1 cellular context compared by ENCODE assay signal in the genomic region with DNA sequence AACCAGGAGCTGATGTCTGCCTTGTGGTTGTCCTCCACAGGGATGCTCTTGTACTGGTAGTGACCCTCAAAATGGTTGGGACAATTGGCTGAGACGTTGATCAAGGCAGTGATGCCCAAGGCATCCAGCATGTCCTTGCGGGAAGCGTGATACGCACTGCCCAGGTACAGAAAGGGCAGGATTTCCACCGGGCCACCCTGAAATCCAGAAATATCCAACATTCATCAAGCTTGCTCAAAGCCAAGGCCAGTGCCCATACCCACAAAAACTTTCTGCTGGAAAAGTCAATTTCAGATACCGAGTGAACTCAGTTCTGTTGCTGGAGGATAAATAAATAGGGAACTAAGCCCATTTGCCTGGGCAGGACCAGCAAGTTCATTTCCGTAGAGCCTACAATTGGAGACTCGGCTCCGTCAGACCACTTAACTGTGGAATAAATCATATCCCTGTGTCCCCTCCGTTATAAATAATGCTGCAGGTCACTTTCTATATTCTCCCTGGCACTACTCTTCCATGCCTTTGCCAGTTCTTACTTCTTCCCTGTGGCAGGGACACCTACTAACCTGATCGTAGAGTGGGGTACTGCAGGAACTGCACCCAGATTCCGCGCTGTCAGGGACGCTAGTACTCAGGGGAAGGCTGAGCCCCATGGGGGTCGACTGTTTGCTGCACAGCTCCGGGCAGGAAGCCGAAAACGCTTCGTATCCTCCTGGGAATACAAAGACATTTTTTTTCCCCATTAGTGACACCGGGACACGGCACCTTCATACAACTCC.
TF ChIP-seq lines count a peak whose summit lies in the region.

No MANE protein-coding gene starts in this region.

TF ChIP-seq in GM12878, 131 proteins besides CTCF, POLR2A, EP300 and RAD21:
- TF ChIP-seq, protein P1, sequence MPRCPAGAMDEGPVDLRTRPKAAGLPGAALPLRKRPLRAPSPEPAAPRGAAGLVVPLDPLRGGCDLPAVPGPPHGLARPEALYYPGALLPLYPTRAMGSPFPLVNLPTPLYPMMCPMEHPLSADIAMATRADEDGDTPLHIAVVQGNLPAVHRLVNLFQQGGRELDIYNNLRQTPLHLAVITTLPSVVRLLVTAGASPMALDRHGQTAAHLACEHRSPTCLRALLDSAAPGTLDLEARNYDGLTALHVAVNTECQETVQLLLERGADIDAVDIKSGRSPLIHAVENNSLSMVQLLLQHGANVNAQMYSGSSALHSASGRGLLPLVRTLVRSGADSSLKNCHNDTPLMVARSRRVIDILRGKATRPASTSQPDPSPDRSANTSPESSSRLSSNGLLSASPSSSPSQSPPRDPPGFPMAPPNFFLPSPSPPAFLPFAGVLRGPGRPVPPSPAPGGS (IDR thresholded peaks at IDR 0.05; ENCODE audit: borderline replicate concordance, insufficient read depth, low read depth, low read length, poor library complexity, severe bottlenecking), result no peak
- TF ChIP-seq SMARCA5 (IDR thresholded peaks at IDR 0.05), result no peak
- TF ChIP-seq SUPT20H (IDR thresholded peaks at IDR 0.05; ENCODE audit: borderline replicate concordance, control insufficient read depth, low read depth, low read length), result no peak
- TF ChIP-seq, protein P2, sequence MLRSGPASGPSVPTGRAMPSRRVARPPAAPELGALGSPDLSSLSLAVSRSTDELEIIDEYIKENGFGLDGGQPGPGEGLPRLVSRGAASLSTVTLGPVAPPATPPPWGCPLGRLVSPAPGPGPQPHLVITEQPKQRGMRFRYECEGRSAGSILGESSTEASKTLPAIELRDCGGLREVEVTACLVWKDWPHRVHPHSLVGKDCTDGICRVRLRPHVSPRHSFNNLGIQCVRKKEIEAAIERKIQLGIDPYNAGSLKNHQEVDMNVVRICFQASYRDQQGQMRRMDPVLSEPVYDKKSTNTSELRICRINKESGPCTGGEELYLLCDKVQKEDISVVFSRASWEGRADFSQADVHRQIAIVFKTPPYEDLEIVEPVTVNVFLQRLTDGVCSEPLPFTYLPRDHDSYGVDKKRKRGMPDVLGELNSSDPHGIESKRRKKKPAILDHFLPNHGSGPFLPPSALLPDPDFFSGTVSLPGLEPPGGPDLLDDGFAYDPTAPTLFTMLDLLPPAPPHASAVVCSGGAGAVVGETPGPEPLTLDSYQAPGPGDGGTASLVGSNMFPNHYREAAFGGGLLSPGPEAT (IDR thresholded peaks at IDR 0.05; ENCODE audit: low read depth), result 0 out of 2 replicates have a peak, but pooled peaks have one; percentile 23
- TF ChIP-seq FOXK2 (IDR thresholded peaks at IDR 0.05), result no peak
- peak; percentile 10; the same call in 1 of the 2 replicates for TF ChIP-seq POLR2AphosphoS5 (IDR thresholded peaks at IDR 0.05; ENCODE audit: low read length)
- TF ChIP-seq ASH2L (IDR thresholded peaks at IDR 0.05; ENCODE audit: borderline replicate concordance, low read depth), result no peak
- no peak for TF ChIP-seq POU2F2 (IDR thresholded peaks at IDR 0.05; ENCODE audit: borderline replicate concordance, low read depth, low read length)
- TF ChIP-seq CREM (IDR thresholded peaks at IDR 0.05; ENCODE audit: low read depth), result no peak
- no peak for TF ChIP-seq NFYA (IDR thresholded peaks at IDR 0.05; ENCODE audit: borderline replicate concordance, low read depth, low read length)
- TF ChIP-seq SREBF2 (IDR thresholded peaks at IDR 0.05; ENCODE audit: low read length), result no peak
- TF ChIP-seq, protein P3, sequence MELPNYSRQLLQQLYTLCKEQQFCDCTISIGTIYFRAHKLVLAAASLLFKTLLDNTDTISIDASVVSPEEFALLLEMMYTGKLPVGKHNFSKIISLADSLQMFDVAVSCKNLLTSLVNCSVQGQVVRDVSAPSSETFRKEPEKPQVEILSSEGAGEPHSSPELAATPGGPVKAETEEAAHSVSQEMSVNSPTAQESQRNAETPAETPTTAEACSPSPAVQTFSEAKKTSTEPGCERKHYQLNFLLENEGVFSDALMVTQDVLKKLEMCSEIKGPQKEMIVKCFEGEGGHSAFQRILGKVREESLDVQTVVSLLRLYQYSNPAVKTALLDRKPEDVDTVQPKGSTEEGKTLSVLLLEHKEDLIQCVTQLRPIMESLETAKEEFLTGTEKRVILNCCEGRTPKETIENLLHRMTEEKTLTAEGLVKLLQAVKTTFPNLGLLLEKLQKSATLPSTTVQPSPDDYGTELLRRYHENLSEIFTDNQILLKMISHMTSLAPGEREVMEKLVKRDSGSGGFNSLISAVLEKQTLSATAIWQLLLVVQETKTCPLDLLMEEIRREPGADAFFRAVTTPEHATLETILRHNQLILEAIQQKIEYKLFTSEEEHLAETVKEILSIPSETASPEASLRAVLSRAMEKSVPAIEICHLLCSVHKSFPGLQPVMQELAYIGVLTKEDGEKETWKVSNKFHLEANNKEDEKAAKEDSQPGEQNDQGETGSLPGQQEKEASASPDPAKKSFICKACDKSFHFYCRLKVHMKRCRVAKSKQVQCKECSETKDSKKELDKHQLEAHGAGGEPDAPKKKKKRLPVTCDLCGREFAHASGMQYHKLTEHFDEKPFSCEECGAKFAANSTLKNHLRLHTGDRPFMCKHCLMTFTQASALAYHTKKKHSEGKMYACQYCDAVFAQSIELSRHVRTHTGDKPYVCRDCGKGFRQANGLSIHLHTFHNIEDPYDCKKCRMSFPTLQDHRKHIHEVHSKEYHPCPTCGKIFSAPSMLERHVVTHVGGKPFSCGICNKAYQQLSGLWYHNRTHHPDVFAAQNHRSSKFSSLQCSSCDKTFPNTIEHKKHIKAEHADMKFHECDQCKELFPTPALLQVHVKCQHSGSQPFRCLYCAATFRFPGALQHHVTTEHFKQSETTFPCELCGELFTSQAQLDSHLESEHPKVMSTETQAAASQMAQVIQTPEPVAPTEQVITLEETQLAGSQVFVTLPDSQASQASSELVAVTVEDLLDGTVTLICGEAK (IDR thresholded peaks at IDR 0.05; ENCODE audit: borderline replicate concordance), result no peak
- no peak for TF ChIP-seq RCOR1 (conservative IDR thresholded peaks at IDR 0.05; ENCODE audit: low read depth, low read length)
- no peak for TF ChIP-seq SMAD1 (IDR thresholded peaks at IDR 0.05; ENCODE audit: low read depth, partially characterized antibody)
- TF ChIP-seq DPF2 (IDR thresholded peaks at IDR 0.05), result no peak
- TF ChIP-seq, protein P4, sequence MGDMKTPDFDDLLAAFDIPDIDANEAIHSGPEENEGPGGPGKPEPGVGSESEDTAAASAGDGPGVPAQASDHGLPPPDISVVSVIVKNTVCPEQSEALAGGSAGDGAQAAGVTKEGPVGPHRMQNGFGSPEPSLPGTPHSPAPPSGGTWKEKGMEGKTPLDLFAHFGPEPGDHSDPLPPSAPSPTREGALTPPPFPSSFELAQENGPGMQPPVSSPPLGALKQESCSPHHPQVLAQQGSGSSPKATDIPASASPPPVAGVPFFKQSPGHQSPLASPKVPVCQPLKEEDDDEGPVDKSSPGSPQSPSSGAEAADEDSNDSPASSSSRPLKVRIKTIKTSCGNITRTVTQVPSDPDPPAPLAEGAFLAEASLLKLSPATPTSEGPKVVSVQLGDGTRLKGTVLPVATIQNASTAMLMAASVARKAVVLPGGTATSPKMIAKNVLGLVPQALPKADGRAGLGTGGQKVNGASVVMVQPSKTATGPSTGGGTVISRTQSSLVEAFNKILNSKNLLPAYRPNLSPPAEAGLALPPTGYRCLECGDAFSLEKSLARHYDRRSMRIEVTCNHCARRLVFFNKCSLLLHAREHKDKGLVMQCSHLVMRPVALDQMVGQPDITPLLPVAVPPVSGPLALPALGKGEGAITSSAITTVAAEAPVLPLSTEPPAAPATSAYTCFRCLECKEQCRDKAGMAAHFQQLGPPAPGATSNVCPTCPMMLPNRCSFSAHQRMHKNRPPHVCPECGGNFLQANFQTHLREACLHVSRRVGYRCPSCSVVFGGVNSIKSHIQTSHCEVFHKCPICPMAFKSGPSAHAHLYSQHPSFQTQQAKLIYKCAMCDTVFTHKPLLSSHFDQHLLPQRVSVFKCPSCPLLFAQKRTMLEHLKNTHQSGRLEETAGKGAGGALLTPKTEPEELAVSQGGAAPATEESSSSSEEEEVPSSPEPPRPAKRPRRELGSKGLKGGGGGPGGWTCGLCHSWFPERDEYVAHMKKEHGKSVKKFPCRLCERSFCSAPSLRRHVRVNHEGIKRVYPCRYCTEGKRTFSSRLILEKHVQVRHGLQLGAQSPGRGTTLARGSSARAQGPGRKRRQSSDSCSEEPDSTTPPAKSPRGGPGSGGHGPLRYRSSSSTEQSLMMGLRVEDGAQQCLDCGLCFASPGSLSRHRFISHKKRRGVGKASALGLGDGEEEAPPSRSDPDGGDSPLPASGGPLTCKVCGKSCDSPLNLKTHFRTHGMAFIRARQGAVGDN (IDR thresholded peaks at IDR 0.05), result no peak
- TF ChIP-seq, protein P5, sequence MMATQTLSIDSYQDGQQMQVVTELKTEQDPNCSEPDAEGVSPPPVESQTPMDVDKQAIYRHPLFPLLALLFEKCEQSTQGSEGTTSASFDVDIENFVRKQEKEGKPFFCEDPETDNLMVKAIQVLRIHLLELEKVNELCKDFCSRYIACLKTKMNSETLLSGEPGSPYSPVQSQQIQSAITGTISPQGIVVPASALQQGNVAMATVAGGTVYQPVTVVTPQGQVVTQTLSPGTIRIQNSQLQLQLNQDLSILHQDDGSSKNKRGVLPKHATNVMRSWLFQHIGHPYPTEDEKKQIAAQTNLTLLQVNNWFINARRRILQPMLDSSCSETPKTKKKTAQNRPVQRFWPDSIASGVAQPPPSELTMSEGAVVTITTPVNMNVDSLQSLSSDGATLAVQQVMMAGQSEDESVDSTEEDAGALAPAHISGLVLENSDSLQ (IDR thresholded peaks at IDR 0.05), result no peak
- TF ChIP-seq BACH1 (IDR thresholded peaks at IDR 0.05; ENCODE audit: borderline replicate concordance), result 0 out of 2 replicates have a peak, but pooled peaks have one; percentile 22
- TF ChIP-seq, protein P6, sequence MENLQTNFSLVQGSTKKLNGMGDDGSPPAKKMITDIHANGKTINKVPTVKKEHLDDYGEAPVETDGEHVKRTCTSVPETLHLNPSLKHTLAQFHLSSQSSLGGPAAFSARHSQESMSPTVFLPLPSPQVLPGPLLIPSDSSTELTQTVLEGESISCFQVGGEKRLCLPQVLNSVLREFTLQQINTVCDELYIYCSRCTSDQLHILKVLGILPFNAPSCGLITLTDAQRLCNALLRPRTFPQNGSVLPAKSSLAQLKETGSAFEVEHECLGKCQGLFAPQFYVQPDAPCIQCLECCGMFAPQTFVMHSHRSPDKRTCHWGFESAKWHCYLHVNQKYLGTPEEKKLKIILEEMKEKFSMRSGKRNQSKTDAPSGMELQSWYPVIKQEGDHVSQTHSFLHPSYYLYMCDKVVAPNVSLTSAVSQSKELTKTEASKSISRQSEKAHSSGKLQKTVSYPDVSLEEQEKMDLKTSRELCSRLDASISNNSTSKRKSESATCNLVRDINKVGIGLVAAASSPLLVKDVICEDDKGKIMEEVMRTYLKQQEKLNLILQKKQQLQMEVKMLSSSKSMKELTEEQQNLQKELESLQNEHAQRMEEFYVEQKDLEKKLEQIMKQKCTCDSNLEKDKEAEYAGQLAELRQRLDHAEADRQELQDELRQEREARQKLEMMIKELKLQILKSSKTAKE (IDR thresholded peaks at IDR 0.05; ENCODE audit: low read depth, poor library complexity, severe bottlenecking), result no peak
- no peak for TF ChIP-seq MEF2B (IDR thresholded peaks at IDR 0.05; ENCODE audit: partially characterized antibody, poor library complexity, severe bottlenecking)
- TF ChIP-seq SREBF1 (IDR thresholded peaks at IDR 0.05; ENCODE audit: low read length), result no peak
- TF ChIP-seq NRF1 (conservative IDR thresholded peaks at IDR 0.05; ENCODE audit: low read depth, low read length), result no peak
- TF ChIP-seq RELA (IDR thresholded peaks at IDR 0.05; ENCODE audit: borderline replicate concordance, partially characterized antibody), result no peak
- TF ChIP-seq CBX5 (IDR thresholded peaks at IDR 0.05; ENCODE audit: low read depth), result no peak
- TF ChIP-seq NR2F1 (conservative IDR thresholded peaks at IDR 0.05), result no peak
- 0 out of 4 replicates have a peak, but pooled peaks of 1 of the 2 experiments have one; percentile 12 for TF ChIP-seq IKZF2 (IDR thresholded peaks at IDR 0.05)
- TF ChIP-seq FOS (IDR thresholded peaks at IDR 0.05; ENCODE audit: borderline replicate concordance, extremely low read depth, insufficient read length), result no peak
- TF ChIP-seq CREB1 (IDR thresholded peaks at IDR 0.05; ENCODE audit: low read depth), result no peak
- no peak for TF ChIP-seq BMI1 (IDR thresholded peaks at IDR 0.05; ENCODE audit: borderline replicate concordance)
